In genomic region chr10:3162533-3162932, GRCh38 we compare ENCODE assay signal across 17 cellular contexts. TPM values are rescaled to one million over a fixed set of nuclear protein-coding genes. Genes with fewer than 3 reads are reported as not detected.
A peak's percentile ranks its signal among the peaks of the same experiment; 100 is the strongest.
DNase-seq lines count a peak whose midpoint lies in the region; ATAC-seq, FAIRE-seq and TF ChIP-seq lines count a peak whose summit lies in the region.
"Had no signal": no experiment of that assay in that cellular context is flagged by ENCODE, and none has a peak within 500 bp of the region (broad histone marks: within the 10 kb centered on the region; RNA-seq: fewer than 3 reads in every experiment).

No MANE protein-coding gene starts in this region.

- ATAC-seq in DND-41 (ENCODE audit: insufficient read depth, low read depth), result 0 out of 3 replicates have a peak, but pooled peaks have one; percentile 52
- ATAC-seq in HG02981 (IDR thresholded peaks at IDR 0.05; ENCODE audit: unreplicated experiment), result no peak
- ATAC-seq: T-helper 17 cell had no signal

- H4K20me1 ChIP-seq in DND-41 (ENCODE audit: insufficient read depth, low read length), result 0 out of 2 replicates have a peak, but pooled peaks cover 2% of the 10 kb centered on the region
- H4K20me1 ChIP-seq in Karpas-422 (ENCODE audit: insufficient read depth, low read depth, low read length), result no peaks in the 10 kb centered on the region

- no peak overlapping the region for H3K4me2 ChIP-seq in DND-41 (ENCODE audit: insufficient read depth, low read length)
- no peak overlapping the region for H3K4me2 ChIP-seq in Karpas-422 (ENCODE audit: low read depth, low read length, poor library complexity, severe bottlenecking)

- H2AFZ ChIP-seq in DND-41 (ENCODE audit: low read depth, low read length) (no peak overlapping the region), Karpas-422 (ENCODE audit: low read length) (no peak overlapping the region)

- H3K9me2 ChIP-seq in Karpas-422 (replicated peaks; ENCODE audit: insufficient read depth, low read length), result no peaks in the 10 kb centered on the region

- H3K4me1 ChIP-seq in DND-41 (ENCODE audit: insufficient read depth, low read length) (no peaks in the 10 kb centered on the region), Karpas-422 (ENCODE audit: low read length) (no peaks in the 10 kb centered on the region)
- H3K4me1 ChIP-seq: testis had no signal

- H3K27me3 ChIP-seq in DND-41 (ENCODE audit: insufficient read depth, low read length, poor library complexity) (no peaks in the 10 kb centered on the region), Karpas-422 (ENCODE audit: low read length) (no peaks in the 10 kb centered on the region), bronchial epithelial cell (ENCODE audit: control insufficient read depth, insufficient read depth, low read length) (no peaks in the 10 kb centered on the region), kidney epithelial cell (ENCODE audit: control insufficient read depth, insufficient read depth, low read length) (no peaks in the 10 kb centered on the region)
- H3K27me3 ChIP-seq: testis had no signal

- no peak overlapping the region for H3K9ac ChIP-seq in DND-41 (ENCODE audit: low read depth, low read length)
- no peak overlapping the region for H3K9ac ChIP-seq in Karpas-422 (ENCODE audit: low read length)

- DNase-seq in DND-41 (no peak), Karpas-422 (peak; percentile 41), bronchial epithelial cell (ENCODE audit: low read depth) (no peak), kidney epithelial cell (ENCODE audit: low read depth) (no peak), NOMO-1 treated with dmso at 0.1 percent for 144 hours (lab: John Stamatoyannopoulos, UW; ENCODE audit: unreplicated experiment) (no peak), AML-193 (lab: John Stamatoyannopoulos, UW) (no peak), foreskin fibroblast (no peak)
- DNase-seq: caudate nucleus; effector CD4-positive, alpha-beta T cell; hippocampal formation; NCI-H2029 treated with DMSO at 0.1 percent for 48 hours; T-helper 17 cell; testis had no signal

- FAIRE-seq in bronchial epithelial cell (lab: Jason Lieb, UNC), result no peak
- FAIRE-seq: G401.6, GM12892 had no signal

- H3K4me3 ChIP-seq in DND-41 (ENCODE audit: low read depth in 1 of 2, low read length in 2 of 2), result no peak overlapping the region
- H3K4me3 ChIP-seq in Karpas-422 (ENCODE audit: low read length), result no peak overlapping the region
- H3K4me3 ChIP-seq in bronchial epithelial cell (ENCODE audit: low read depth, low read length), result no peak overlapping the region
- H3K4me3 ChIP-seq in kidney epithelial cell (ENCODE audit: low read depth, low read length), result no peak overlapping the region
- H3K4me3 ChIP-seq in foreskin fibroblast (ENCODE audit: low read depth in 1 of 2, low read length in 2 of 2), result no peak overlapping the region
- H3K4me3 ChIP-seq: testis had no signal

- no peaks in the 10 kb centered on the region for H3K9me3 ChIP-seq in DND-41 (ENCODE audit: insufficient read depth, low read length, severe bottlenecking)
- no peaks in the 10 kb centered on the region for H3K9me3 ChIP-seq in Karpas-422 (ENCODE audit: low read length)
- H3K9me3 ChIP-seq: testis had no signal

- peaks cover 89% of the 10 kb centered on the region for H3K36me3 ChIP-seq in DND-41 (ENCODE audit: insufficient read depth, low read length)
- H3K36me3 ChIP-seq in Karpas-422 (ENCODE audit: insufficient read depth, low read length), result peaks cover 21% of the 10 kb centered on the region; the same call in 1 of the 2 replicates
- peaks cover 37% of the 10 kb centered on the region for H3K36me3 ChIP-seq in bronchial epithelial cell (ENCODE audit: control insufficient read depth, insufficient read depth, low read length)
- peaks cover 2% of the 10 kb centered on the region for H3K36me3 ChIP-seq in kidney epithelial cell (ENCODE audit: control insufficient read depth, insufficient read depth, low read length)

- H3K79me2 ChIP-seq in DND-41 (ENCODE audit: insufficient read depth, low read length) (no peaks in the 10 kb centered on the region), Karpas-422 (ENCODE audit: low read length) (no peaks in the 10 kb centered on the region)

- TF ChIP-seq CTCF in DND-41 (IDR thresholded peaks at IDR 0.05; ENCODE audit: borderline replicate concordance, extremely low read depth, low read length, poor library complexity, severe bottlenecking) (peak; percentile 39), bronchial epithelial cell (IDR thresholded peaks at IDR 0.05; ENCODE audit: insufficient read depth, low read length, severe bottlenecking) (peak; percentile 20), kidney epithelial cell (IDR thresholded peaks at IDR 0.05; ENCODE audit: insufficient read depth, low read length, poor library complexity, severe bottlenecking) (peak; percentile 10), foreskin fibroblast (IDR thresholded peaks at IDR 0.05; ENCODE audit: low read depth, low read length) (no peak)

- H3K27ac ChIP-seq in DND-41 (ENCODE audit: low read length), result no peak overlapping the region
- no peak overlapping the region for H3K27ac ChIP-seq in Karpas-422 (ENCODE audit: low read length)
- H3K27ac ChIP-seq: testis, VCaP had no signal

RNA-seq across cellular contexts. Expression of gene PITRM1, which starts 10.0 kb away (rescaled TPM):
- 29.5 and 33.7 TPM in 2 replicates for total RNA-seq in Karpas-422 (2014; rRNA removed; shearing (Covaris generic); ENCODE audit: low replicate concordance)
- total RNA-seq in bronchial epithelial cell (39.2 and 54.8 TPM in 2 replicates), kidney epithelial cell (74.1 and 76.9 TPM in 2 replicates)
